ENCODE assay signal across 9 cellular contexts in genomic region chr12:87866602-87867292, GRCh38.
DNase-seq lines count a peak whose midpoint lies in the region; ATAC-seq, FAIRE-seq and TF ChIP-seq lines count a peak whose summit lies in the region.
"Had no signal": no experiment of that assay in that cellular context is flagged by ENCODE, and none has a peak within 500 bp of the region (broad histone marks: within the 10 kb centered on the region; RNA-seq: fewer than 3 reads in every experiment).

No MANE protein-coding gene starts in this region.

- H3K36me3 ChIP-seq in GM06990 (ENCODE audit: control insufficient read depth, insufficient read depth, low read length) (no peaks in the 10 kb centered on the region), HCT116 (ENCODE audit: control insufficient read depth in 1 of 2, insufficient read depth in 2 of 2, low read length in 2 of 2) (no peaks in the 10 kb centered on the region)
- H3K36me3 ChIP-seq in CD8-positive, alpha-beta memory T cell (ENCODE audit: insufficient read depth, low read length) = no peaks in the 10 kb centered on the region

- H4K20me1 ChIP-seq in HCT116 (ENCODE audit: insufficient read depth) = no peaks in the 10 kb centered on the region

- no peak overlapping the region for H3K9ac ChIP-seq in HCT116 (ENCODE audit: low read length)

- DNase-seq in GM06990 (ENCODE audit: extremely low read depth, insufficient read length) = no peak
- peak; percentile 12 for DNase-seq in HCT116 (ENCODE audit: low read depth, low spot score)
- DNase-seq in RPMI7951 (ENCODE audit: low read depth) = peak; percentile 4
- peak; percentile 14 for DNase-seq in kidney glomerular epithelial cell (lab: John Stamatoyannopoulos, UW)
- DNase-seq in CD8-positive, alpha-beta memory T cell = no peak
- no peak for DNase-seq in urothelium cell line (ENCODE audit: low spot score)
- DNase-seq in stimulated activated CD4-positive, alpha-beta T cell treated with anti-CD3 and anti-CD28 coated beads, Interleukin-1b, Interleukin-23, amount 100 ng/mL, for 48 hours = no peak
- DNase-seq: left cardiac atrium had no signal

- H3K4me3 ChIP-seq in GM06990 (replicated peaks; ENCODE audit: low read depth, low read length) = no peak overlapping the region
- no peak overlapping the region for H3K4me3 ChIP-seq in HCT116 (replicated peaks in 1 of 2; ENCODE audit: low read depth in 1 of 2, low read length in 2 of 2)
- no peak overlapping the region for H3K4me3 ChIP-seq in CD8-positive, alpha-beta memory T cell (ENCODE audit: low read length)

- H3K4me1 Mint-ChIP-seq in CD8-positive, alpha-beta memory T cell = no peaks in the 10 kb centered on the region

- ATAC-seq in HCT116 = peak; percentile 91
- no peak for ATAC-seq in HG02588 (IDR thresholded peaks at IDR 0.05; ENCODE audit: unreplicated experiment)
- ATAC-seq: left cardiac atrium had no signal

- H3K27me3 ChIP-seq in GM06990 (replicated peaks; ENCODE audit: control insufficient read depth, insufficient read depth, low read length) (no peaks in the 10 kb centered on the region), HCT116 (ENCODE audit: insufficient read depth, low read length) (no peaks in the 10 kb centered on the region)
- H3K27me3 ChIP-seq in CD8-positive, alpha-beta memory T cell (ENCODE audit: insufficient read depth, low read length, poor library complexity, severe bottlenecking) = no peaks in the 10 kb centered on the region

- H3K27ac ChIP-seq in HCT116 (ENCODE audit: low read depth, low read length) = no peak overlapping the region
- no peak overlapping the region for H3K27ac ChIP-seq in CD8-positive, alpha-beta memory T cell (ENCODE audit: low read depth, low read length)

- H3K4me1 ChIP-seq in HCT116 (ENCODE audit: control insufficient read depth in 1 of 2, insufficient read depth in 2 of 2, low read length in 2 of 2) = no peaks in the 10 kb centered on the region
- H3K4me1 ChIP-seq in CD8-positive, alpha-beta memory T cell (ENCODE audit: insufficient read depth, low read length) = no peaks in the 10 kb centered on the region

- no TSS peak for BruUV-seq in HCT116 (replicated peaks; lab: Mats Ljungman, UMichigan)

- intact Hi-C loops in HCT116 (cut with micrococcal nuclease) = loop anchor here (5.0 kb wide), 2 partner anchors 131 to 186 kb away; no protein-coding TSS in a partner anchor

- TF ChIP-seq POLR2A in HCT116 (IDR thresholded peaks at IDR 0.05; ENCODE audit: borderline replicate concordance, extremely low read depth, insufficient read depth, insufficient read length) = no peak

- no peak overlapping the region for H2AFZ ChIP-seq in HCT116 (ENCODE audit: low read depth, low read length, poor library complexity, severe bottlenecking)

- POLR2A ChIA-PET in HCT116 (lab: Charles Lee) = no interaction called here
- POLR2A ChIA-PET in CD8-positive, alpha-beta memory T cell (lab: Charles Lee) = no interaction called here

- TF ChIP-seq CTCF in GM06990 (IDR thresholded peaks at IDR 0.05; ENCODE audit: insufficient read depth, low read length, poor library complexity, severe bottlenecking) (peak; percentile 58), HCT116 (IDR thresholded peaks at IDR 0.05 in 2 of 3, conservative IDR thresholded peaks at IDR 0.05 in 1 of 3; ENCODE audit: borderline replicate concordance in 1 of 3, insufficient read depth in 1 of 3, low read depth in 2 of 3, low read length in 2 of 3) (peak; percentile 32 to 74 (median 66); a peak in 5 of 6 replicates)

- H3K4me3 Mint-ChIP-seq in CD8-positive, alpha-beta memory T cell = no peak overlapping the region

- no peaks in the 10 kb centered on the region for H3K79me2 ChIP-seq in HCT116 (ENCODE audit: insufficient read depth, low read length)

- no peak for FAIRE-seq in urothelium cell line (lab: Jason Lieb, UNC)

- H3K4me2 ChIP-seq in HCT116 (ENCODE audit: low read length) = no peak overlapping the region

- TF ChIP-seq RAD21 in HCT116 (IDR thresholded peaks at IDR 0.05; ENCODE audit: low read depth) = peak; percentile 51; the same call in 1 of the 2 replicates

- H3K9me3 ChIP-seq in HCT116 (ENCODE audit: control insufficient read depth in 1 of 2, insufficient read depth in 1 of 2, low read depth in 1 of 2, low read length in 2 of 2) = no peaks in the 10 kb centered on the region
- no peaks in the 10 kb centered on the region for H3K9me3 ChIP-seq in CD8-positive, alpha-beta memory T cell (ENCODE audit: low read length)

- H3K27ac Mint-ChIP-seq in CD8-positive, alpha-beta memory T cell = no peak overlapping the region

- RAD21 ChIA-PET in HCT116 (lab: Charles Lee; ENCODE audit: low non-redundant PET in 1 of 2, low total read pairs in 2 of 2, uncharacterized antibody in 2 of 2, unreplicated experiment in 2 of 2) = no interaction called here

- H3K36me3 Mint-ChIP-seq in CD8-positive, alpha-beta memory T cell = no peaks in the 10 kb centered on the region

- no peaks in the 10 kb centered on the region for H3K9me2 ChIP-seq in HCT116 (ENCODE audit: insufficient read depth)

- H3K27me3 Mint-ChIP-seq in CD8-positive, alpha-beta memory T cell = peaks cover 0 to 1% of the 10 kb centered on the region in 2 donors

- CTCF ChIA-PET in HCT116 (lab: Charles Lee) = interaction anchor here (1.1 to 1.5 kb wide), 3 partner anchors 17 to 86 kb away, joined by 3 to 6 read pairs (median 3); no protein-coding TSS in a partner anchor
- CTCF ChIA-PET in CD8-positive, alpha-beta memory T cell (lab: Charles Lee) = interaction anchor here (1.0 kb wide), 1 partner anchor 18 kb away, joined by 3 read pairs; no protein-coding TSS in a partner anchor

- H3K9me3 Mint-ChIP-seq in CD8-positive, alpha-beta memory T cell = peaks cover 0 to 2% (median 0%) of the 10 kb centered on the region in 5 donors

TF ChIP-seq in HCT116, 20 proteins besides CTCF, POLR2A, EP300 and RAD21:
- TF ChIP-seq CBX3 (IDR thresholded peaks at IDR 0.05; ENCODE audit: low read depth) (peak; percentile 55; the same call in 1 of the 2 replicates), ELF1 (IDR thresholded peaks at IDR 0.05; ENCODE audit: borderline replicate concordance, low read depth) (no peak)

Comparison
In these comparisons a context has a peak if more than half of its experiments do, and no peak if none do; other contexts are left out.
1. DNase-seq: peak in HCT116 (single experiment), RPMI7951 (single experiment) and kidney glomerular epithelial cell (single experiment); none in GM06990 (single experiment), CD8-positive, alpha-beta memory T cell (0 of 5), urothelium cell line (single experiment) and stimulated activated CD4-positive, alpha-beta T cell treated with anti-CD3 and anti-CD28 coated beads, Interleukin-1b, Interleukin-23, amount 100 ng/mL, for 48 hours (single experiment).